ENCODE assay signal across 9 cellular contexts in the genomic region with DNA sequence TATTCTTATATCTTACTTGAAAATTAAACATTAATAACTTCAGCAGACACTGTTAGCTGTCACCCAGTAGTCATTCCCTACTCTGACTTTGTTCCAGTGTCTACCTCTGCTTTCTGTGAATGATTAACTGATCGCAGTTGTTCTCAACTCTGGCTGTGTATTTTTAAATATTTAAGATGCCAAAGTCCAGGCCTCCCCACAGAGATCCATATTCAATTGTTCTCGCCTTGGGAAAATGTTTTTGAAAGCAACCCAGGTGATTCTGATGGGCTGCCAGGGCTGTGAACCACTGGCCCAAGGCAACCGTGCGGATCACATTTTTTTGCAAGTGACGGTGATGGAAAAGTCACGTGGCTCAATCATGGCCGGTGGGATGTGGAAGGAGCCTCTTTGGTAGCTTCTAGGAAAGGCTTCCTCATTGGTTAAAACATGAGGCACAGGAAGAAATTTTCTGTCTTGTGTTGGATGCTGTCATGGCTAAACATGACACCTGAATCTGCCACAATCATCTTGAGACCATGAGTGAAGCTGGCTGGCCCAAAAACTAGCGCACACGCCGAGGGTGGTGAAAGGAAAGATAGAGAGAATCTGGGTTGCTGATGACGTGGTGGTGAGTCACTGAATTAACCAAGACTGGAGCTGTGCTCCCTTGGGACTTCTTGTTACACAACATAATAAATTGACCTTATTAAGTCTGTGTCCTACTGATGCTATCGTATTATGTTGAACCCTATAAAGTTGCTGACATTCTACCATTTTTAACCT. TPM values are rescaled to one million over a fixed set of nuclear protein-coding genes. Genes with fewer than 3 reads are reported as not detected.
A peak's percentile ranks its signal among the peaks of the same experiment; 100 is the strongest.
DNase-seq lines count a peak whose midpoint lies in the region; ATAC-seq, FAIRE-seq and TF ChIP-seq lines count a peak whose summit lies in the region.
"Had no signal": no experiment of that assay in that cellular context is flagged by ENCODE, and none has a peak within 500 bp of the region (broad histone marks: within the 10 kb centered on the region; RNA-seq: fewer than 3 reads in every experiment).

No MANE protein-coding gene starts in this region.

- H3K36me3 ChIP-seq in GM12878 (ENCODE audit: control insufficient read depth in 2 of 2, insufficient read depth in 2 of 2, low read length in 1 of 2) (no peaks in the 10 kb centered on the region), liver (ENCODE audit: control insufficient read depth in 4 of 4, insufficient read depth in 3 of 4, low read depth in 1 of 4, low read length in 3 of 4) (no peaks in the 10 kb centered on the region), spleen (no peaks in the 10 kb centered on the region)
- H3K36me3 ChIP-seq: ovary had no signal

- H4K20me1 ChIP-seq in GM12878 (ENCODE audit: control insufficient read depth, insufficient read depth): no peaks in the 10 kb centered on the region

- no peak for TF ChIP-seq EP300 in GM12878 (IDR thresholded peaks at IDR 0.05; ENCODE audit: borderline replicate concordance in 1 of 2, control insufficient read depth in 1 of 2, low read depth in 2 of 2, low read length in 2 of 2)

- CTCF ChIA-PET in GM12878 (lab: Yijun Ruan, JAX): no interaction called here

- no peak overlapping the region for H3K9ac ChIP-seq in GM12878 (ENCODE audit: control insufficient read depth, insufficient read depth, low read length)
- no peak overlapping the region for H3K9ac ChIP-seq in liver (ENCODE audit: low read depth in 1 of 2, low read length in 2 of 2)

- H3K4me3 ChIP-seq in GM12878 (no peak overlapping the region), liver (ENCODE audit: low read depth in 1 of 3, low read length in 3 of 3) (peak overlapping the region in 1 of 3 donors; percentile 26), spleen (no peak overlapping the region)
- H3K4me3 ChIP-seq: ovary had no signal

- H3K27me3 ChIP-seq in GM12878 (replicated peaks in 1 of 2; ENCODE audit: control insufficient read depth in 2 of 2, insufficient read depth in 2 of 2, low read length in 1 of 2) (no peaks in the 10 kb centered on the region), liver (ENCODE audit: control insufficient read depth in 4 of 4, insufficient read depth in 4 of 4, low read length in 3 of 4) (no peaks in the 10 kb centered on the region), spleen (replicated peaks in 1 of 7) (no peaks in the 10 kb centered on the region)
- H3K27me3 ChIP-seq: ovary had no signal

- no peaks in the 10 kb centered on the region for H3K4me1 ChIP-seq in GM12878 (ENCODE audit: control insufficient read depth, insufficient read depth, low read length)
- peaks cover 0 to 8% (median 3%) of the 10 kb centered on the region in 4 donors for H3K4me1 ChIP-seq in liver (ENCODE audit: control insufficient read depth in 4 of 4, insufficient read depth in 4 of 4, low read length in 3 of 4)
- H3K4me1 ChIP-seq in spleen: no peaks in the 10 kb centered on the region

- POLR2A ChIA-PET in GM12878 (lab: Charles Lee): no interaction called here

- peak; percentile 96 for DNase-seq in AG08395 (ENCODE audit: low spot score)
- peak; percentile 83 for DNase-seq in HT-29 (ENCODE audit: low spot score)
- DNase-seq in GM12878 (ENCODE audit: low read depth, low spot score): no peak
- no peak for DNase-seq in UCSD-AML1 (lab: John Stamatoyannopoulos, UW; ENCODE audit: unreplicated experiment)
- no peak for DNase-seq in spleen

- H3K27ac ChIP-seq in GM12878 (ENCODE audit: control insufficient read depth, insufficient read depth) (no peak overlapping the region), liver (ENCODE audit: low read depth in 1 of 2, low read length in 2 of 2) (peak overlapping the region; percentile 56 to 64), spleen (no peak overlapping the region)
- H3K27ac ChIP-seq: ovary had no signal

- H2AFZ ChIP-seq in GM12878 (ENCODE audit: control insufficient read depth, low read depth, low read length): no peak overlapping the region

- no peak for ATAC-seq in GM12878
- ATAC-seq in HG02759 (IDR thresholded peaks at IDR 0.05; ENCODE audit: unreplicated experiment): no peak
- ATAC-seq in GM18517 (IDR thresholded peaks at IDR 0.05; ENCODE audit: unreplicated experiment): no peak

- no peak for FAIRE-seq in GM12878 (lab: Jason Lieb, UNC)

- H3K79me2 ChIP-seq in GM12878 (ENCODE audit: control insufficient read depth, insufficient read depth, low read length): no peaks in the 10 kb centered on the region

- SMC1A ChIA-PET in GM12878 (lab: Charles Lee; ENCODE audit: uncharacterized antibody, unreplicated experiment): no interaction called here

- 48% methylated on average over 12 of the region's 12 CpGs for WGBS in GM12878 (ENCODE audit: insufficient coverage, insufficient replicate concordance, low lambda C conversion rate, missing lambda C conversion rate)
- 36% methylated on average over 12 of the region's 12 CpGs for WGBS in liver
- WGBS in spleen, 5 donors: 74 to 84% (median 79%) methylated on average over 12 of the region's 12 CpGs

- RAD21 ChIA-PET in GM12878 (lab: Charles Lee; ENCODE audit: unreplicated experiment): no interaction called here

- BruUV-seq in GM12878 (replicated peaks; lab: Mats Ljungman, UMichigan): no TSS peak

- no peak for TF ChIP-seq CTCF in GM12878 (IDR thresholded peaks at IDR 0.05 in 2 of 3, conservative IDR thresholded peaks at IDR 0.05 in 1 of 3; ENCODE audit: control insufficient read depth in 2 of 3, extremely low read depth in 1 of 3, insufficient read depth in 1 of 3, low read depth in 3 of 3, low read length in 3 of 3)
- no peak for TF ChIP-seq CTCF in liver (IDR thresholded peaks at IDR 0.05; ENCODE audit: low read depth, low read length, missing input control)
- TF ChIP-seq CTCF in spleen (IDR thresholded peaks at IDR 0.05 in 8 of 11, conservative IDR thresholded peaks at IDR 0.05 in 3 of 11): no peak

- H3K4me2 ChIP-seq in GM12878 (ENCODE audit: control insufficient read depth, insufficient read depth): no peak overlapping the region

- H3K9me3 ChIP-seq in GM12878 (replicated peaks; ENCODE audit: control insufficient read depth, insufficient read depth, low read length): no peaks in the 10 kb centered on the region
- no peaks in the 10 kb centered on the region for H3K9me3 ChIP-seq in liver (ENCODE audit: control insufficient read depth in 4 of 4, low read length in 3 of 4)
- H3K9me3 ChIP-seq in spleen: no peaks in the 10 kb centered on the region
- H3K9me3 ChIP-seq: ovary had no signal

- no peak for TF ChIP-seq RAD21 in GM12878 (IDR thresholded peaks at IDR 0.05; ENCODE audit: insufficient read depth, low read depth, low read length)
- peak in 1 of 2 donors; percentile 43 for TF ChIP-seq RAD21 in liver (IDR thresholded peaks at IDR 0.05)

- no peak for TF ChIP-seq POLR2A in GM12878 (IDR thresholded peaks at IDR 0.05; ENCODE audit: low read depth, low read length)
- TF ChIP-seq POLR2A in spleen (IDR thresholded peaks at IDR 0.05): no peak

- intact Hi-C loops in GM12878 (cut with micrococcal nuclease; ENCODE audit: unreplicated experiment) (no loop called here), spleen (cut with DNase I; ENCODE audit: low total_unique reads) (no loop called here)

- in situ Hi-C loops in GM12878 (cut with MboI): no loop called here

TF ChIP-seq in GM12878, 131 proteins besides CTCF, POLR2A, EP300 and RAD21 (continues in another document):
- TF ChIP-seq HDGF (IDR thresholded peaks at IDR 0.05): no peak

RNA-seq across cellular contexts. Expression of a gene that starts 37.2 kb away (rescaled TPM):
- total RNA-seq in HT-29 (2014; rRNA removed; shearing (Covaris generic)): 0.08 and 0.66 TPM in 2 replicates
- total RNA-seq in GM12878 (2013; cell fraction: nucleolus; rRNA removed): not detected in 2 replicates
- not detected in 2 replicates for total RNA-seq in GM12878 (2014; rRNA removed)
- not detected in 2 replicates for total RNA-seq in GM12878 (2014; rRNA removed; fragmentation: Illumina TruSeq; extraction: Trizol)
- not detected in 2 replicates for total RNA-seq in GM12878 (2021)
- not detected for polyA plus RNA-seq in GM12878 (2011; ENCODE audit: low read depth)
- not detected in 2 replicates for polyA plus RNA-seq in GM12878 (2011; rRNA removed)
- polyA plus RNA-seq in GM12878 (2011; cell fraction: cytosol; rRNA removed): not detected in 2 replicates
- not detected in 2 replicates for polyA plus RNA-seq in GM12878 (2011; cell fraction: nucleus; rRNA removed)
- polyA plus RNA-seq in GM12878 (2012): 0.07 and 0.50 TPM in 2 replicates
- not detected in 2 replicates for polyA plus RNA-seq in GM12878 (2014; fragmentation: Illumina TruSeq; extraction: Trizol)
- polyA plus RNA-seq in GM12878 (2014; fragmentation: Nextera tagmentation; extraction: Ambion mirVana): not detected
- not detected in 2 replicates for polyA plus RNA-seq in GM12878 (2014; rRNA removed)
- not detected for polyA plus RNA-seq in GM12878 (2016; fragmentation: Nextera tagmentation; extraction: Ambion mirVana)
- not detected in 2 replicates for polyA minus RNA-seq in GM12878 (2011; rRNA and poly(A)+ RNA removed)
- not detected in 2 replicates for polyA minus RNA-seq in GM12878 (2011; cell fraction: cytosol; rRNA and poly(A)+ RNA removed)
- polyA minus RNA-seq in GM12878 (2011; cell fraction: nucleus; rRNA and poly(A)+ RNA removed): not detected in 2 replicates
- total RNA-seq in liver: 1 to 10 TPM in 1 of 2 donors, under 1 TPM in 1; 0.09 to 1.1 TPM
- polyA plus RNA-seq in liver: 1 to 10 TPM in 1 of 2 donors, under 1 TPM in 1; 0.74 to 3.4 TPM
- total RNA-seq in spleen: not detected
- polyA plus RNA-seq in spleen: under 1 TPM in 2 of 3 donors, not detected in 1; 0.08 to 0.10 TPM

RNA-seq across cellular contexts. Expression of a gene that starts 43.4 kb away (rescaled TPM):
- total RNA-seq in HT-29 (2014; rRNA removed; shearing (Covaris generic)): 55.8 and 69.7 TPM in 2 replicates
- 113 and 121 TPM in 2 replicates for total RNA-seq in GM12878 (2013; cell fraction: nucleolus; rRNA removed)
- total RNA-seq in GM12878 (2014; rRNA removed): 69.6 and 84.5 TPM in 2 replicates
- total RNA-seq in GM12878 (2014; rRNA removed; fragmentation: Illumina TruSeq; extraction: Trizol): 81.0 and 85.0 TPM in 2 replicates
- 49.7 and 60.2 TPM in 2 replicates for total RNA-seq in GM12878 (2021)
- 28.1 TPM for polyA plus RNA-seq in GM12878 (2011; ENCODE audit: low read depth)
- 161 and 166 TPM in 2 replicates for polyA plus RNA-seq in GM12878 (2011; rRNA removed)
- polyA plus RNA-seq in GM12878 (2011; cell fraction: cytosol; rRNA removed): 103 and 106 TPM in 2 replicates
- polyA plus RNA-seq in GM12878 (2011; cell fraction: nucleus; rRNA removed): 99.0 and 128 TPM in 2 replicates
- 38.7 and 43.7 TPM in 2 replicates for polyA plus RNA-seq in GM12878 (2012)
- 78.3 and 96.2 TPM in 2 replicates for polyA plus RNA-seq in GM12878 (2014; fragmentation: Illumina TruSeq; extraction: Trizol)
- polyA plus RNA-seq in GM12878 (2014; fragmentation: Nextera tagmentation; extraction: Ambion mirVana): 10 to 100 TPM; 76.2 to 88.7 TPM
- 66.9 and 83.4 TPM in 2 replicates for polyA plus RNA-seq in GM12878 (2014; rRNA removed)
- polyA plus RNA-seq in GM12878 (2016; fragmentation: Nextera tagmentation; extraction: Ambion mirVana): 10 to 100 TPM; 55.6 to 56.1 TPM
- polyA minus RNA-seq in GM12878 (2011; rRNA and poly(A)+ RNA removed): 133 and 164 TPM in 2 replicates
- polyA minus RNA-seq in GM12878 (2011; cell fraction: cytosol; rRNA and poly(A)+ RNA removed): 49.3 and 50.5 TPM in 2 replicates
- 43.9 and 56.9 TPM in 2 replicates for polyA minus RNA-seq in GM12878 (2011; cell fraction: nucleus; rRNA and poly(A)+ RNA removed)
- total RNA-seq in liver: 100 to 1,000 TPM; 173 to 174 TPM
- 100 to 1,000 TPM in 1 of 2 donors, 10 to 100 TPM in 1; 99.7 to 102 TPM for polyA plus RNA-seq in liver
- total RNA-seq in spleen: 10 to 100 TPM; 29.6 to 49.9 (median 35.5) TPM
- 10 to 100 TPM; 18.0 to 20.9 (median 18.7) TPM for polyA plus RNA-seq in spleen

Comparison
In these comparisons a context has a peak if more than half of its experiments do, and no peak if none do; other contexts are left out.
1. DNase-seq: peak in AG08395 (single experiment) and HT-29 (single experiment); none in GM12878 (single experiment), UCSD-AML1 (single experiment) and spleen (single experiment).
2. H3K27ac ChIP-seq: peak in liver (2 of 2); none in GM12878 (single experiment) and spleen (0 of 8).